18 cellular contexts compared by ENCODE assay signal in genomic region chr5:177528631-177529030, GRCh38.
"Had no signal": no experiment of that assay in that cellular context is flagged by ENCODE, and none has a peak within 500 bp of the region (broad histone marks: within the 10 kb centered on the region; RNA-seq: fewer than 3 reads in every experiment).

No MANE protein-coding gene starts in this region.

- H3K9me3 ChIP-seq: esophagus muscularis mucosa, gastrocnemius medialis, heart right ventricle, mucosa of descending colon, neutrophil, pancreas, prostate gland, testis, tibial nerve had no signal

- H3K4me1 ChIP-seq: pancreas, prostate gland, tibial nerve had no signal

- H3K27me3 ChIP-seq: esophagus muscularis mucosa, gastrocnemius medialis, heart right ventricle, neutrophil, pancreas, testis, tibial nerve had no signal

- ATAC-seq: effector memory CD8-positive, alpha-beta T cell; gastrocnemius medialis; heart right ventricle; mucosa of descending colon; naive thymus-derived CD8-positive, alpha-beta T cell; pancreas; stimulated activated memory B cell treated with anti-CD40 and anti-IgM and Interleukin-4, amounts not matched to agents 10 μg/mL and 1 μg/mL and 100 μg/mL, for 72 hours had no signal

- H3K4me3 ChIP-seq: esophagus muscularis mucosa, gastrocnemius medialis, heart right ventricle, mucosa of descending colon, pancreas, prostate gland, testis, tibial nerve had no signal

- DNase-seq: effector memory CD8-positive, alpha-beta T cell; gastrocnemius medialis; heart right ventricle; kidney glomerular epithelial cell; mucosa of descending colon; naive thymus-derived CD8-positive, alpha-beta T cell; retina; stimulated activated CD4-positive, alpha-beta T cell treated with anti-CD3 and anti-CD28 coated beads, Interleukin-15, amount 100 ng/mL, for 24 hours; stimulated activated CD4-positive, alpha-beta T cell treated with anti-CD3 and anti-CD28 coated beads, Interleukin-1b, Interleukin-23, amount 100 ng/mL, for 48 hours; stimulated activated CD4-positive, alpha-beta T cell treated with anti-CD3 and anti-CD28 coated beads, Interleukin-4, amount 100 ng/mL, for 24 hours; testis had no signal

- H3K27ac ChIP-seq: epithelial cell of prostate, neutrophil, pancreas, prostate gland, testis, tibial nerve had no signal
